ENCODE assay signal across 6 cellular contexts in the genomic region with DNA sequence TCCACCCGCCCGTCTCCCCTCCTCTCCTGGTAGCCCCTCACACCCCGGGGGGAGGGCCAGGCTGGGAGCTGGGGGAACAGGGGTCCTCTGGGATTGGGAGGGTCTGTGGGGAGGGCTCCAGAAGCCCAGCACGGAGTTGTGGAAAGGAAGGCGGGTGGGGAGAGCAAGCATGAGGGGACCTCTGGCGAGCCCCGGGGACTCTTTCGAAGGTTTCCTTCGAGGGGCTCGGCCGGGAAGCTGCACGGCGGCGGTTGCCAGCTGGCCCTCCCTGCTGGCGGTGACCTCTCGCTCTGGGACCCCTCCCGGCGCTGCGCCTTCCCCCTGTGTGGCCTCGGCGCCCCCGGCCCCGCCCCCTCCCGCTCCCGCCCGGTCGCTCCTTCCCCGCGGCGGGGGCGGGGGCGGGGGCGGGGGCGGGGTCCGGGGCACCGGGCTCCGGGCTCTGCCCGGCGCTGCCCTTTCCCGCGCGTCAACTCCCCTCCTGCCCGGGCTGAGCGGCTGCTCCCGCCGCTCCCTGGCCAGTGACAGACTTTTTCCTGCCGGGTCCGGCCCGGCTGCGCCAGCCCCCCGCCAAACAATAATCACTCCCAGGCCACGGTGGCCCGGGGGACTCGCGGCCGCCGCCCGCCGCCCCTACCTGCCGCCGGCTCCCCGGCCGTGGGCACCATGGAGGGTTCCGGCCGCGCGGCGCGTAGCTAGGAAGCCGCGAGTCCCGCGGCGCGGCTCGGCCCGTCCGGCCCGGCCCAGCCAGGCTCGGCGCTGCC. TPM values are rescaled to one million over a fixed set of nuclear protein-coding genes. Genes with fewer than 3 reads are reported as not detected.
DNase-seq lines count a peak whose midpoint lies in the region; ATAC-seq and TF ChIP-seq lines count a peak whose summit lies in the region.

No MANE protein-coding gene starts in this region.

- no peaks in the 10 kb centered on the region for H3K27me3 Mint-ChIP-seq in Calu3 (ENCODE audit: unreplicated experiment)
- peaks cover 61% of the 10 kb centered on the region for H3K27me3 Mint-ChIP-seq in activated T-helper 1 cell treated with anti-CD3 and anti-CD28 coated beads, Interleukin-12 subunit alpha, Interleukin-12 subunit beta, Interleukin-2, Interleukin-4 antibody, amounts not matched to agents 30 ng/mL and 10 ng/mL and 1 ng/mL, durations not matched to agents 14 hours and 24 hours and 36 hours (ENCODE audit: insufficient read depth)

- CTCF ChIA-PET in Calu3 (lab: Charles Lee), result interaction anchor here (0.7 to 3.0 kb wide), 5 partner anchors 15 to 27 kb away, joined by 5 to 33 read pairs (median 13); a partner anchor contains a TSS

- peak overlapping the region; percentile 58 for H3K4me3 ChIP-seq in mononuclear cell (ENCODE audit: low read length)

- H3K4me1 ChIP-seq in mononuclear cell (ENCODE audit: insufficient read depth, low read length), result peaks cover 59% of the 10 kb centered on the region

- H3K9me3 ChIP-seq in mononuclear cell (ENCODE audit: low read depth, low read length), result no peaks in the 10 kb centered on the region

- H3K27me3 ChIP-seq in mononuclear cell (ENCODE audit: insufficient read depth, low read length), result no peaks in the 10 kb centered on the region

- peaks cover 36% of the 10 kb centered on the region for H3K4me1 Mint-ChIP-seq in Calu3 (ENCODE audit: low read depth, unreplicated experiment)
- peaks cover 26% of the 10 kb centered on the region for H3K4me1 Mint-ChIP-seq in activated T-helper 1 cell treated with anti-CD3 and anti-CD28 coated beads, Interleukin-12 subunit alpha, Interleukin-12 subunit beta, Interleukin-2, Interleukin-4 antibody, amounts not matched to agents 30 ng/mL and 10 ng/mL and 1 ng/mL, durations not matched to agents 14 hours and 24 hours and 36 hours (ENCODE audit: low read depth)

- H3K9me3 Mint-ChIP-seq in Calu3 (ENCODE audit: low read depth, unreplicated experiment), result no peaks in the 10 kb centered on the region
- H3K9me3 Mint-ChIP-seq in activated T-helper 1 cell treated with anti-CD3 and anti-CD28 coated beads, Interleukin-12 subunit alpha, Interleukin-12 subunit beta, Interleukin-2, Interleukin-4 antibody, amounts not matched to agents 30 ng/mL and 10 ng/mL and 1 ng/mL, durations not matched to agents 14 hours and 24 hours and 36 hours, result no peaks in the 10 kb centered on the region

- no peak for TF ChIP-seq CTCF in Calu3 (IDR thresholded peaks at IDR 0.05; ENCODE audit: unreplicated experiment)

- no peak for DNase-seq in Calu3
- DNase-seq in activated T-helper 1 cell treated with anti-CD3 and anti-CD28 coated beads, Interleukin-12 subunit alpha, Interleukin-12 subunit beta, Interleukin-2, Interleukin-4 antibody, amounts not matched to agents 30 ng/mL and 10 ng/mL and 1 ng/mL, durations not matched to agents 14 hours and 24 hours and 36 hours (ENCODE audit: low spot score), result no peak
- no peak for DNase-seq in DMS 273 treated with DMSO at 0.1 percent for 48 hours (lab: John Stamatoyannopoulos, UW)
- DNase-seq in DMS79 treated with DMSO at 0.1 percent for 48 hours (lab: John Stamatoyannopoulos, UW), result no peak

- intact Hi-C loops in Calu3 (cut with micrococcal nuclease; ENCODE audit: unreplicated experiment), result no loop called here
- intact Hi-C loops in activated T-helper 1 cell treated with anti-CD3 and anti-CD28 coated beads, Interleukin-12 subunit alpha, Interleukin-12 subunit beta, Interleukin-2, Interleukin-4 antibody, amounts not matched to agents 30 ng/mL and 10 ng/mL and 1 ng/mL, durations not matched to agents 14 hours and 24 hours and 36 hours (cut with micrococcal nuclease), result no loop called here

- no peak for ATAC-seq in GM18519 (IDR thresholded peaks at IDR 0.05; ENCODE audit: low FRiP score, unreplicated experiment)

- H3K4me3 Mint-ChIP-seq in Calu3 (ENCODE audit: low read depth, unreplicated experiment), result peak overlapping the region; percentile 71
- H3K4me3 Mint-ChIP-seq in activated T-helper 1 cell treated with anti-CD3 and anti-CD28 coated beads, Interleukin-12 subunit alpha, Interleukin-12 subunit beta, Interleukin-2, Interleukin-4 antibody, amounts not matched to agents 30 ng/mL and 10 ng/mL and 1 ng/mL, durations not matched to agents 14 hours and 24 hours and 36 hours, result peak overlapping the region; percentile 80

- peaks cover 52% of the 10 kb centered on the region for H3K36me3 Mint-ChIP-seq in Calu3 (ENCODE audit: insufficient read depth, unreplicated experiment)
- H3K36me3 Mint-ChIP-seq in activated T-helper 1 cell treated with anti-CD3 and anti-CD28 coated beads, Interleukin-12 subunit alpha, Interleukin-12 subunit beta, Interleukin-2, Interleukin-4 antibody, amounts not matched to agents 30 ng/mL and 10 ng/mL and 1 ng/mL, durations not matched to agents 14 hours and 24 hours and 36 hours (ENCODE audit: low read depth), result no peaks in the 10 kb centered on the region

- BruUV-seq in Calu3 (replicated peaks; lab: Mats Ljungman, UMichigan), result no TSS peak

- peak overlapping the region; percentile 40 for H3K27ac Mint-ChIP-seq in Calu3 (ENCODE audit: unreplicated experiment)
- no peak overlapping the region for H3K27ac Mint-ChIP-seq in activated T-helper 1 cell treated with anti-CD3 and anti-CD28 coated beads, Interleukin-12 subunit alpha, Interleukin-12 subunit beta, Interleukin-2, Interleukin-4 antibody, amounts not matched to agents 30 ng/mL and 10 ng/mL and 1 ng/mL, durations not matched to agents 14 hours and 24 hours and 36 hours

RNA-seq across cellular contexts. Expression of a gene that starts 1.0 kb away (rescaled TPM):
- total RNA-seq in Calu3 (2022), result 7.1 and 7.5 TPM in 2 replicates
- total RNA-seq in activated T-helper 1 cell treated with anti-CD3 and anti-CD28 coated beads, Interleukin-12 subunit alpha, Interleukin-12 subunit beta, Interleukin-2, Interleukin-4 antibody, amounts not matched to agents 30 ng/mL and 10 ng/mL and 1 ng/mL, durations not matched to agents 14 hours and 24 hours and 36 hours, result 0.64 and 0.73 TPM in 2 replicates
- 11.0 TPM for total RNA-seq in mononuclear cell

RNA-seq across cellular contexts. Expression of a gene that starts 19.1 kb away (rescaled TPM):
- total RNA-seq in Calu3 (2022), result 95.1 and 119 TPM in 2 replicates
- 36.7 and 39.8 TPM in 2 replicates for total RNA-seq in activated T-helper 1 cell treated with anti-CD3 and anti-CD28 coated beads, Interleukin-12 subunit alpha, Interleukin-12 subunit beta, Interleukin-2, Interleukin-4 antibody, amounts not matched to agents 30 ng/mL and 10 ng/mL and 1 ng/mL, durations not matched to agents 14 hours and 24 hours and 36 hours
- total RNA-seq in mononuclear cell, result 33.9 TPM

RNA-seq across cellular contexts. Expression of a gene that starts 19.4 kb away (rescaled TPM):
- 26.9 and 38.6 TPM in 2 replicates for total RNA-seq in Calu3 (2022)
- 30.7 and 31.6 TPM in 2 replicates for total RNA-seq in activated T-helper 1 cell treated with anti-CD3 and anti-CD28 coated beads, Interleukin-12 subunit alpha, Interleukin-12 subunit beta, Interleukin-2, Interleukin-4 antibody, amounts not matched to agents 30 ng/mL and 10 ng/mL and 1 ng/mL, durations not matched to agents 14 hours and 24 hours and 36 hours
- 7.8 TPM for total RNA-seq in mononuclear cell

RNA-seq across cellular contexts. Expression of a gene that starts 29.2 kb away (rescaled TPM):
- 179 and 180 TPM in 2 replicates for total RNA-seq in Calu3 (2022)
- total RNA-seq in activated T-helper 1 cell treated with anti-CD3 and anti-CD28 coated beads, Interleukin-12 subunit alpha, Interleukin-12 subunit beta, Interleukin-2, Interleukin-4 antibody, amounts not matched to agents 30 ng/mL and 10 ng/mL and 1 ng/mL, durations not matched to agents 14 hours and 24 hours and 36 hours, result 260 and 263 TPM in 2 replicates
- total RNA-seq in mononuclear cell, result 126 TPM

RNA-seq across cellular contexts. Expression of a gene that starts 31.5 kb away (rescaled TPM):
- not detected in 2 replicates for total RNA-seq in Calu3 (2022)
- total RNA-seq in activated T-helper 1 cell treated with anti-CD3 and anti-CD28 coated beads, Interleukin-12 subunit alpha, Interleukin-12 subunit beta, Interleukin-2, Interleukin-4 antibody, amounts not matched to agents 30 ng/mL and 10 ng/mL and 1 ng/mL, durations not matched to agents 14 hours and 24 hours and 36 hours, result 131 and 135 TPM in 2 replicates
- total RNA-seq in mononuclear cell, result 51.6 TPM
